Comparison of ENCODE assay signal across 21 cellular contexts in the genomic region with DNA sequence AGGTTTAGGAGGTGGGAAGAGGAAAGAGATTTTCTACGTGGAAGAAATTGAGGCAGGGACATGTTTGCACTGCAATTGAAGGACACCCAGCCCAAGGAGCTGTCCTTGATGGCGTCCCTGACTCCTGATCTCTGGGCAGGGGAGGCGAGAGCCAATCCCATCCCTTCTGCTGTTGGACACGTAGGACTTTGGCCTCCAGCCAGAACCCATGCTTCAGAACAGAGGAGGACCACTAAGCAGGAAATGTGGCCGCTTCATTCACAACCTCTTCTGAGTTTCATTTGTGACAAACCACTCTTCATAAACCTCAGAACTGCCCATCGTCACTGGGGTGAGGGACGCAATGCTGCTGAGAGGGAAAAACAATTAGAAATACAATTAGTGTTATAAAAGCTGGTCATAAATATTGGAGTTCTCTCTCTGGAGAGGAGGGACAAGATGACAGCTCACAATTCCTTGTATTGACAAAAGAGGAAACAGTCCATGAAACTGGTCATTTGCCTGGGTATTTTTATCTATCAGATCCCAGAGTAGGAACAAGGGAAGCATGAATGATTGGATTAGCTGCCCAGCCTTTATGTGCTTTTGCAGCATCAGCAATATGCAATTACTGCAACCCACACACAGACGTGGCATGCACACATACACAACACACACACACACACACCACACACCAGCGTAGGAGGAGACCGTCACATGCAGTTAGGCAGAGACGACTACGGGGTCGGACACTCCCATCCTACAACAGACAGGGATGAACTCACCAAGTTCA.
DNase-seq lines count a peak whose midpoint lies in the region; ATAC-seq, FAIRE-seq and TF ChIP-seq lines count a peak whose summit lies in the region.
"Had no signal": no experiment of that assay in that cellular context is flagged by ENCODE, and none has a peak within 500 bp of the region (broad histone marks: within the 10 kb centered on the region; RNA-seq: fewer than 3 reads in every experiment).

No MANE protein-coding gene starts in this region.

- H3K27me3 ChIP-seq in smooth muscle cell (ENCODE audit: low read depth), result no peaks in the 10 kb centered on the region

- no peaks in the 10 kb centered on the region for H3K36me3 ChIP-seq in smooth muscle cell (ENCODE audit: low read depth)
- H3K36me3 ChIP-seq: heart right ventricle had no signal

- DNase-seq in COLO668 (lab: John Stamatoyannopoulos, UW; ENCODE audit: unreplicated experiment) (peak; percentile 21), GM12865 (ENCODE audit: low read depth) (peak; percentile 18), NCI-H510A treated with DMSO at 0.1 percent for 48 hours (lab: John Stamatoyannopoulos, UW) (peak; percentile 80), 8988T (no peak), smooth muscle cell (lab: John Stamatoyannopoulos, UW; ENCODE audit: unreplicated experiment) (no peak)
- DNase-seq in stimulated activated CD4-positive, alpha-beta T cell treated with anti-CD3 and anti-CD28 coated beads, Interleukin-2, amount 100 ng/mL, for 48 hours, result no peak
- DNase-seq: activated CD4-positive, alpha-beta T cell treated with anti-CD3 and anti-CD28 coated beads for 36 hours; aorta; CD4-positive, alpha-beta memory T cell; heart right ventricle; HFFc6; immature natural killer cell; KG1; NCI-H2107; SIG-M5; stimulated activated CD4-positive, alpha-beta T cell treated with anti-CD3 and anti-CD28 coated beads, Interleukin-1b, Interleukin-23, amount 100 ng/mL, for 48 hours; stimulated activated naive B cell treated with anti-CD40 and anti-IgM and Interleukin-4, amounts not matched to agents 10 μg/mL and 1 μg/mL and 100 μg/mL, for 72 hours; T-helper 1 cell had no signal

- no peaks in the 10 kb centered on the region for H3F3A ChIP-seq in smooth muscle cell (ENCODE audit: low read depth)

- no peak for TF ChIP-seq CTCF in GM12865 (IDR thresholded peaks at IDR 0.05; ENCODE audit: insufficient read depth, low read depth, low read length, missing control alignments)
- TF ChIP-seq CTCF in smooth muscle cell (IDR thresholded peaks at IDR 0.05; ENCODE audit: borderline replicate concordance, insufficient read depth, poor library complexity, severe bottlenecking), result no peak

- no peak for ATAC-seq in GM18520 (IDR thresholded peaks at IDR 0.05; ENCODE audit: unreplicated experiment)
- ATAC-seq: activated CD4-positive, alpha-beta T cell treated with anti-CD3 and anti-CD28 coated beads for 36 hours; activated naive CD4-positive, alpha-beta T cell treated with anti-CD3 and anti-CD28 coated beads, Interleukin-2, amount 50 U/mL, for 72 hours; heart right ventricle; stimulated activated naive B cell treated with anti-CD40 and anti-IgM and Interleukin-4, amounts not matched to agents 10 μg/mL and 1 μg/mL and 100 μg/mL, for 72 hours had no signal

- H3K27ac ChIP-seq in smooth muscle cell (ENCODE audit: low read depth), result no peak overlapping the region
- H3K27ac ChIP-seq: heart right ventricle had no signal

- no peaks in the 10 kb centered on the region for H4K20me1 ChIP-seq in smooth muscle cell (ENCODE audit: low read depth)

- FAIRE-seq in islet of Langerhans (lab: Jason Lieb, UNC), result peak; percentile 43

- H3K9ac ChIP-seq in smooth muscle cell (ENCODE audit: low read depth), result no peak overlapping the region

- 81% methylated on average over 13 of the region's 13 CpGs for whole genome bisulfite sequencing in smooth muscle cell (ENCODE audit: low lambda C conversion rate)

- no peak overlapping the region for H3K4me2 ChIP-seq in smooth muscle cell

- H3K4me1 ChIP-seq in smooth muscle cell (ENCODE audit: low read depth), result no peaks in the 10 kb centered on the region

- H3K4me3 ChIP-seq in GM12865 (ENCODE audit: low read depth, low read length), result no peak overlapping the region
- no peak overlapping the region for H3K4me3 ChIP-seq in smooth muscle cell
- H3K4me3 ChIP-seq: heart right ventricle had no signal

- no peaks in the 10 kb centered on the region for H3K9me3 ChIP-seq in smooth muscle cell (replicated peaks; ENCODE audit: low read depth)
- H3K9me3 ChIP-seq: heart right ventricle had no signal

- no peaks in the 10 kb centered on the region for H3K79me2 ChIP-seq in smooth muscle cell (ENCODE audit: low read depth)

- H2AFZ ChIP-seq in smooth muscle cell (ENCODE audit: low read depth), result no peak overlapping the region

Comparison
In these comparisons a context has a peak if more than half of its experiments do, and no peak if none do; other contexts are left out.
1. DNase-seq: peak in COLO668 (single experiment), GM12865 (single experiment) and NCI-H510A treated with DMSO at 0.1 percent for 48 hours (single experiment); none in stimulated activated CD4-positive, alpha-beta T cell treated with anti-CD3 and anti-CD28 coated beads, Interleukin-2, amount 100 ng/mL, for 48 hours (0 of 2), 8988T (single experiment) and smooth muscle cell (single experiment).